ENCODE assay signal across 21 cellular contexts in genomic region chr15:22922003-22922402, GRCh38. TPM values are rescaled to one million over a fixed set of nuclear protein-coding genes. Genes with fewer than 3 reads are reported as not detected.
DNase-seq lines count a peak whose midpoint lies in the region; ATAC-seq, FAIRE-seq and TF ChIP-seq lines count a peak whose summit lies in the region.
"Had no signal": no experiment of that assay in that cellular context is flagged by ENCODE, and none has a peak within 500 bp of the region (broad histone marks: within the 10 kb centered on the region; RNA-seq: fewer than 3 reads in every experiment).

No MANE protein-coding gene starts in this region.

- H3K4me1 ChIP-seq in PC-3 (ENCODE audit: insufficient read depth, low read length) (peaks cover 17% of the 10 kb centered on the region), H1 (replicated peaks in 1 of 4; ENCODE audit: control insufficient read depth in 3 of 4, insufficient read depth in 4 of 4, low read length in 3 of 4) (no peaks in the 10 kb centered on the region), spleen (no peaks in the 10 kb centered on the region), mesenchymal stem cell (ENCODE audit: control insufficient read depth, insufficient read depth, low read depth, low read length) (peaks cover 5% of the 10 kb centered on the region)
- H3K4me1 ChIP-seq: BE2C had no signal

- TF ChIP-seq CTCF in PC-3 (conservative IDR thresholded peaks at IDR 0.05; ENCODE audit: low read depth, low read length): no peak
- TF ChIP-seq CTCF in H1 (IDR thresholded peaks at IDR 0.05; ENCODE audit: control extremely low read depth in 1 of 3, insufficient read depth in 1 of 3, low read depth in 1 of 3, low read length in 3 of 3): no peak
- TF ChIP-seq CTCF in spleen (IDR thresholded peaks at IDR 0.05 in 8 of 11, conservative IDR thresholded peaks at IDR 0.05 in 3 of 11): no peak

- no peak overlapping the region for H3K4ac ChIP-seq in H1 (replicated peaks; ENCODE audit: insufficient read length, low read depth, low read length)
- H3K4ac ChIP-seq in mesenchymal stem cell (ENCODE audit: low read depth in 1 of 2, low read length in 2 of 2): no peak overlapping the region

- H3K23ac ChIP-seq in H1 (ENCODE audit: insufficient read length) (no peak overlapping the region), mesenchymal stem cell (ENCODE audit: low read length in 2 of 2) (no peak overlapping the region)

- peak; percentile 40 for ATAC-seq in PC-3
- no peak for ATAC-seq in T-helper 17 cell

- H3K36me3 ChIP-seq in PC-3 (ENCODE audit: low read depth, low read length) (peaks cover 6% of the 10 kb centered on the region), H1 (ENCODE audit: control insufficient read depth in 2 of 4, insufficient read depth in 4 of 4, low read length in 3 of 4) (peaks cover 0 to 4% (median 1%) of the 10 kb centered on the region in 4 experiments; a peak in 2 of 8 replicates), spleen (peaks cover 2 to 77% (median 29%) of the 10 kb centered on the region in 6 donors), mesenchymal stem cell (ENCODE audit: control insufficient read depth in 1 of 2, insufficient read depth in 2 of 2, low read depth in 1 of 2, low read length in 2 of 2) (peaks cover 37 to 69% of the 10 kb centered on the region in 2 experiments)

- FAIRE-seq in H1 (lab: Jason Lieb, UNC): no peak
- FAIRE-seq: A204.1, D721Med, GM12892, GM18507 had no signal

- H3F3A ChIP-seq in PC-3 (ENCODE audit: low read length, unreplicated experiment): no peaks in the 10 kb centered on the region

- POLR2A ChIA-PET in PC-3 (lab: Charles Lee; ENCODE audit: unreplicated experiment): no interaction called here
- POLR2A ChIA-PET in H1 (lab: Charles Lee; ENCODE audit: partially characterized antibody): no interaction called here

- no peaks in the 10 kb centered on the region for H4K20me1 ChIP-seq in PC-3 (ENCODE audit: low read length)
- H4K20me1 ChIP-seq in H1 (replicated peaks in 1 of 2; ENCODE audit: control insufficient read depth in 1 of 2, insufficient read depth in 2 of 2, low read length in 2 of 2): peaks cover 0 to 5% of the 10 kb centered on the region in 2 experiments

- TF ChIP-seq POLR2A in H1 (IDR thresholded peaks at IDR 0.05; ENCODE audit: control extremely low read depth in 1 of 2, low read depth in 2 of 2, low read length in 2 of 2) (no peak), spleen (IDR thresholded peaks at IDR 0.05) (no peak)

- H3K14ac ChIP-seq in H1 (ENCODE audit: insufficient read length): no peak overlapping the region
- H3K14ac ChIP-seq in mesenchymal stem cell (ENCODE audit: low read length in 2 of 2): no peak overlapping the region

- H3K27ac ChIP-seq in PC-3 (ENCODE audit: low read length) (no peak overlapping the region), H1 (ENCODE audit: low read depth, low read length) (no peak overlapping the region), spleen (no peak overlapping the region), mesenchymal stem cell (ENCODE audit: low read length, poor library complexity, severe bottlenecking) (no peak overlapping the region)

- H2AFZ ChIP-seq in PC-3 (ENCODE audit: low read length) (no peak overlapping the region), H1 (ENCODE audit: low read length) (no peak overlapping the region), mesenchymal stem cell (ENCODE audit: low read depth, low read length) (no peak overlapping the region)

- H3K27me3 Mint-ChIP-seq in T-helper 17 cell: no peaks in the 10 kb centered on the region
- H3K27me3 Mint-ChIP-seq: CD4-positive, CD25-positive, alpha-beta regulatory T cell; CD8-positive, alpha-beta memory T cell had no signal

- no peaks in the 10 kb centered on the region for H3K23me2 ChIP-seq in H1 (ENCODE audit: low read depth, low read length)

- H3K79me1 ChIP-seq in H1 (ENCODE audit: low read depth, low read length) (no peaks in the 10 kb centered on the region), mesenchymal stem cell (replicated peaks; ENCODE audit: low read length, poor library complexity, severe bottlenecking) (peaks cover 9% of the 10 kb centered on the region)

- CTCF ChIA-PET in PC-3 (lab: Charles Lee) (no interaction called here), H1 (lab: Charles Lee; ENCODE audit: partially characterized antibody) (no interaction called here)

- H2BK120ac ChIP-seq in H1 (replicated peaks; ENCODE audit: low read depth, low read length): no peak overlapping the region
- H2BK120ac ChIP-seq in mesenchymal stem cell (ENCODE audit: low read depth, low read length): no peak overlapping the region

- no peak for TF ChIP-seq EP300 in H1 (IDR thresholded peaks at IDR 0.05; ENCODE audit: borderline replicate concordance in 1 of 2, low read depth in 2 of 2, low read length in 2 of 2)

- no peak overlapping the region for H3K56ac ChIP-seq in H1 (replicated peaks; ENCODE audit: insufficient read length, low read depth, low read length)

- H2BK12ac ChIP-seq in H1 (ENCODE audit: low read depth, low read length) (no peak overlapping the region), mesenchymal stem cell (ENCODE audit: low read length in 2 of 2) (no peak overlapping the region)

- H4K8ac ChIP-seq in H1 (ENCODE audit: extremely low read depth, insufficient read depth, low read length) (no peak overlapping the region), mesenchymal stem cell (ENCODE audit: low read length) (no peak overlapping the region)

- BruUV-seq in PC-3 (replicated peaks; lab: Mats Ljungman, UMichigan): no TSS peak

- H3K27me3 ChIP-seq in PC-3 (ENCODE audit: low read length): no peaks in the 10 kb centered on the region
- H3K27me3 ChIP-seq in H1 (replicated peaks in 1 of 4; ENCODE audit: control insufficient read depth in 3 of 4, extremely low read depth in 1 of 4, insufficient read depth in 3 of 4, low read length in 3 of 4): no peaks in the 10 kb centered on the region
- no peaks in the 10 kb centered on the region for H3K27me3 ChIP-seq in spleen (replicated peaks in 1 of 7)
- no peaks in the 10 kb centered on the region for H3K27me3 ChIP-seq in mesenchymal stem cell (ENCODE audit: control insufficient read depth in 1 of 2, insufficient read depth in 1 of 2, low read length in 2 of 2)
- H3K27me3 ChIP-seq: BE2C had no signal

- H2BK20ac ChIP-seq in H1 (ENCODE audit: low read length): no peak overlapping the region

- peaks cover 6% of the 10 kb centered on the region for H3K36me3 Mint-ChIP-seq in T-helper 17 cell (ENCODE audit: low read depth)
- H3K36me3 Mint-ChIP-seq: CD4-positive, CD25-positive, alpha-beta regulatory T cell; CD8-positive, alpha-beta memory T cell had no signal

- 0 out of 2 replicates have a peak overlapping the region, but pooled peaks have one; percentile 81 for H2BK15ac ChIP-seq in H1 (ENCODE audit: low read length)
- H2BK15ac ChIP-seq in mesenchymal stem cell (ENCODE audit: low read depth, poor library complexity, severe bottlenecking): no peak overlapping the region

- H3K18ac ChIP-seq in H1 (ENCODE audit: extremely low read depth, low read length): no peak overlapping the region
- no peak overlapping the region for H3K18ac ChIP-seq in mesenchymal stem cell (ENCODE audit: low read depth in 1 of 2, low read length in 2 of 2)

- no peak overlapping the region for H3K4me3 ChIP-seq in PC-3 (ENCODE audit: low read length)
- no peak overlapping the region for H3K4me3 ChIP-seq in H1 (ENCODE audit: extremely low read depth in 1 of 4, insufficient read depth in 2 of 4, low read depth in 3 of 4, low read length in 4 of 4)
- no peak overlapping the region for H3K4me3 ChIP-seq in spleen
- no peak overlapping the region for H3K4me3 ChIP-seq in mesenchymal stem cell (ENCODE audit: insufficient read depth in 1 of 2, low read depth in 1 of 2, low read length in 2 of 2)

- H3K4me1 Mint-ChIP-seq in T-helper 17 cell: no peaks in the 10 kb centered on the region
- H3K4me1 Mint-ChIP-seq: CD4-positive, CD25-positive, alpha-beta regulatory T cell; CD8-positive, alpha-beta memory T cell had no signal

- no peak overlapping the region for H4K5ac ChIP-seq in H1 (ENCODE audit: insufficient read length, low read depth, low read length)

- H3K79me2 ChIP-seq in PC-3 (ENCODE audit: low read length): no peaks in the 10 kb centered on the region
- no peaks in the 10 kb centered on the region for H3K79me2 ChIP-seq in H1 (ENCODE audit: control insufficient read depth in 1 of 2, insufficient read depth in 2 of 2, low read length in 2 of 2)

- DNase-seq in PC-3 (peak; percentile 38), T-helper 17 cell (no peak), H1 (ENCODE audit: low read depth in 1 of 2, low spot score in 2 of 2) (no peak), spleen (peak; percentile 41), DMS53 treated with DMSO at 0.1 percent for 48 hours (lab: John Stamatoyannopoulos, UW; ENCODE audit: unreplicated experiment) (no peak), mesenchymal stem cell (no peak)
- DNase-seq in stimulated activated CD4-positive, alpha-beta T cell treated with anti-CD3 and anti-CD28 coated beads, Interleukin-2, amount 100 ng/mL, for 48 hours: no peak
- DNase-seq: ACHN; BE2C; C1 segment of cervical spinal cord; CD4-positive, CD25-positive, alpha-beta regulatory T cell; CD8-positive, alpha-beta memory T cell; COR-L47; DMS79; GDM1; GOT3; H9 had no signal

- H3K27ac Mint-ChIP-seq in T-helper 17 cell: peak overlapping the region; percentile 45
- H3K27ac Mint-ChIP-seq: CD4-positive, CD25-positive, alpha-beta regulatory T cell; CD8-positive, alpha-beta memory T cell; H9 had no signal

- WGBS in H1 (ENCODE audit: extremely low coverage in 1 of 2, insufficient coverage in 1 of 2, insufficient read length in 1 of 2, insufficient replicate concordance in 2 of 2, low coverage in 1 of 2, low lambda C conversion rate in 2 of 2, missing lambda C conversion rate in 1 of 2), 2 experiments: 95% methylated on average over 5 of the region's 5 CpGs; no CpG with 5 or more reads in 1 of the 2 experiments
- 78 to 95% (median 90%) methylated on average over 4 to 5 of the region's 5 CpGs for WGBS in spleen, 5 donors
- WGBS in mesenchymal stem cell: 89% methylated on average over 5 of the region's 5 CpGs

- H2BK5ac ChIP-seq in H1 (ENCODE audit: low read depth, low read length) (no peak overlapping the region), mesenchymal stem cell (ENCODE audit: low read depth, low read length, poor library complexity, severe bottlenecking) (no peak overlapping the region)

- no peak for TF ChIP-seq RAD21 in H1 (IDR thresholded peaks at IDR 0.05 in 1 of 2, conservative IDR thresholded peaks at IDR 0.05 in 1 of 2; ENCODE audit: low read depth in 2 of 2, low read length in 2 of 2)

- H3K4me2 ChIP-seq in PC-3 (ENCODE audit: low read length) (no peak overlapping the region), H1 (ENCODE audit: insufficient read depth in 1 of 2, low read depth in 2 of 2, low read length in 2 of 2) (no peak overlapping the region), mesenchymal stem cell (ENCODE audit: low read length, poor library complexity, severe bottlenecking) (no peak overlapping the region)

- no peak overlapping the region for H3K9ac ChIP-seq in PC-3 (ENCODE audit: low read length)
- no peak overlapping the region for H3K9ac ChIP-seq in H1 (replicated peaks in 1 of 4; ENCODE audit: extremely low read depth in 1 of 4, low read depth in 3 of 4, low read length in 3 of 4)
- no peak overlapping the region for H3K9ac ChIP-seq in mesenchymal stem cell (ENCODE audit: low read length)

- H2AK5ac ChIP-seq in H1 (ENCODE audit: low read depth, low read length) (no peak overlapping the region), mesenchymal stem cell (ENCODE audit: low read length, severe bottlenecking) (no peak overlapping the region)

- H4K91ac ChIP-seq in H1 (replicated peaks; ENCODE audit: insufficient read length, low read length) (no peak overlapping the region), mesenchymal stem cell (ENCODE audit: low read length) (no peak overlapping the region)

- intact Hi-C loops in PC-3 (cut with micrococcal nuclease): no loop called here
- intact Hi-C loops in spleen (cut with DNase I; ENCODE audit: low total_unique reads): no loop called here

- H3K4me3 Mint-ChIP-seq in T-helper 17 cell: no peak overlapping the region
- H3K4me3 Mint-ChIP-seq: CD4-positive, CD25-positive, alpha-beta regulatory T cell; CD8-positive, alpha-beta memory T cell; H9 had no signal

- H3K9me2 ChIP-seq in PC-3 (replicated peaks; ENCODE audit: low read length): no peaks in the 10 kb centered on the region

- no peaks in the 10 kb centered on the region for H3K9me3 ChIP-seq in PC-3 (ENCODE audit: low read length)
- H3K9me3 ChIP-seq in T-helper 17 cell (ENCODE audit: control insufficient read depth, low read length, poor library complexity, severe bottlenecking): no peaks in the 10 kb centered on the region
- H3K9me3 ChIP-seq in H1 (ENCODE audit: insufficient read depth in 2 of 2, low read depth in 1 of 2, low read length in 1 of 2): no peaks in the 10 kb centered on the region
- no peaks in the 10 kb centered on the region for H3K9me3 ChIP-seq in spleen
- no peaks in the 10 kb centered on the region for H3K9me3 ChIP-seq in mesenchymal stem cell (ENCODE audit: control insufficient read depth, low read length)
- H3K9me3 ChIP-seq: BE2C had no signal

RNA-seq across cellular contexts. Expression of gene CYFIP1, which starts 58.2 kb away (rescaled TPM):
- 80.3 and 85.4 TPM in 2 replicates for total RNA-seq in PC-3 (2014; rRNA removed)
- total RNA-seq in T-helper 17 cell: 10 to 100 TPM; 14.8 to 17.7 TPM
- total RNA-seq in H1 (2021; fragmentation: NEBNext Ultra II Directional; extraction: Animal tissue kit (Norgen Biotek cat#: 25700)): 81.7 and 82.2 TPM in 2 replicates
- polyA plus RNA-seq in H1 (2011; rRNA removed): 38.6 and 49.8 TPM in 2 replicates
- 39.1 TPM for polyA plus RNA-seq in H1 (2011; cell fraction: cytosol; rRNA removed)
- 51.3 TPM for polyA plus RNA-seq in H1 (2011; cell fraction: nucleus; rRNA removed)
- 38.5 to 52.3 TPM (median 48.5 TPM) in 4 replicates for polyA plus RNA-seq in H1 (2012, experiment 1 of 2)
- 22.2 TPM for polyA plus RNA-seq in H1 (2012, experiment 2 of 2)
- polyA plus RNA-seq in H1 (2013, experiment 1 of 2): 31.3 TPM
- polyA plus RNA-seq in H1 (2013, experiment 2 of 2): 28.0 TPM
- polyA minus RNA-seq in H1 (2011; rRNA and poly(A)+ RNA removed): 92.3 and 92.5 TPM in 2 replicates
- polyA minus RNA-seq in H1 (2011; cell fraction: cytosol; rRNA and poly(A)+ RNA removed): 21.3 TPM
- 34.5 TPM for polyA minus RNA-seq in H1 (2011; cell fraction: nucleus; rRNA and poly(A)+ RNA removed)
- 100 to 1,000 TPM in 3 of 7 donors, 10 to 100 TPM in 4; 75.2 to 139 (median 90.6) TPM for total RNA-seq in spleen
- polyA plus RNA-seq in spleen: 10 to 100 TPM; 11.5 to 30.3 (median 14.2) TPM
- polyA plus RNA-seq in mesenchymal stem cell (2013, experiment 1 of 2): 42.1 TPM
- polyA plus RNA-seq in mesenchymal stem cell (2013, experiment 2 of 2): 39.2 TPM

Comparison
In these comparisons a context has a peak if more than half of its experiments do, and no peak if none do; other contexts are left out.
1. DNase-seq: peak in PC-3 (single experiment) and spleen (single experiment); none in T-helper 17 cell (0 of 3), H1 (0 of 2), stimulated activated CD4-positive, alpha-beta T cell treated with anti-CD3 and anti-CD28 coated beads, Interleukin-2, amount 100 ng/mL, for 48 hours (0 of 2), DMS53 treated with DMSO at 0.1 percent for 48 hours (single experiment) and mesenchymal stem cell (single experiment).